1 cellular context compared by ENCODE assay signal in the genomic region with DNA sequence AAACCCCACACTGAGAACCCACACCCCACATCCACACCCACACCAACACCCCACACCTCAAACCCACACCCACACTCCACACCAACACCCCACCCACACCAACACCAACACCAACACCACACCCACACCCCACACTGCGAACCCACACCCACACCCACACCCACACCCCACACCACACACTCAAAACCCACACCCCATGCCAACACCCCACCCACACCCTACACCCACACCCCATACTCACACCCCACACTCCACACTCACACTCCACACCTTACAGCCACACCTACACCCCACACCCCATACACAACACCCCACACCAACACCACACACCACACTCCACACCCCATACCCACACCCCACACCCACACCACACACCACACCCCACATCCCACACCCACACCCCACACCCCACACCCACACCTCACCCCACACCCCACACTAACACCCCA.
TF ChIP-seq lines count a peak whose summit lies in the region.

No MANE protein-coding gene starts in this region.

TF ChIP-seq in IMR-90, 13 proteins besides CTCF, POLR2A, EP300 and RAD21:
- TF ChIP-seq NFE2L2 (IDR thresholded peaks at IDR 0.05; ENCODE audit: low read depth, low read length): no peak
- no peak for TF ChIP-seq MAZ (IDR thresholded peaks at IDR 0.05; ENCODE audit: borderline replicate concordance, low read depth, low read length)
- no peak for TF ChIP-seq CEBPB (IDR thresholded peaks at IDR 0.05; ENCODE audit: low read depth, low read length)
- TF ChIP-seq, protein P1, sequence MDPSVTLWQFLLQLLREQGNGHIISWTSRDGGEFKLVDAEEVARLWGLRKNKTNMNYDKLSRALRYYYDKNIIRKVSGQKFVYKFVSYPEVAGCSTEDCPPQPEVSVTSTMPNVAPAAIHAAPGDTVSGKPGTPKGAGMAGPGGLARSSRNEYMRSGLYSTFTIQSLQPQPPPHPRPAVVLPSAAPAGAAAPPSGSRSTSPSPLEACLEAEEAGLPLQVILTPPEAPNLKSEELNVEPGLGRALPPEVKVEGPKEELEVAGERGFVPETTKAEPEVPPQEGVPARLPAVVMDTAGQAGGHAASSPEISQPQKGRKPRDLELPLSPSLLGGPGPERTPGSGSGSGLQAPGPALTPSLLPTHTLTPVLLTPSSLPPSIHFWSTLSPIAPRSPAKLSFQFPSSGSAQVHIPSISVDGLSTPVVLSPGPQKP (IDR thresholded peaks at IDR 0.05; ENCODE audit: borderline replicate concordance, low read depth, low read length): no peak
- no peak for TF ChIP-seq RCOR1 (IDR thresholded peaks at IDR 0.05; ENCODE audit: insufficient replicate concordance, low read length)
- no peak for TF ChIP-seq SMC3 (IDR thresholded peaks at IDR 0.05; ENCODE audit: low read depth, low read length)
- TF ChIP-seq, protein P2, sequence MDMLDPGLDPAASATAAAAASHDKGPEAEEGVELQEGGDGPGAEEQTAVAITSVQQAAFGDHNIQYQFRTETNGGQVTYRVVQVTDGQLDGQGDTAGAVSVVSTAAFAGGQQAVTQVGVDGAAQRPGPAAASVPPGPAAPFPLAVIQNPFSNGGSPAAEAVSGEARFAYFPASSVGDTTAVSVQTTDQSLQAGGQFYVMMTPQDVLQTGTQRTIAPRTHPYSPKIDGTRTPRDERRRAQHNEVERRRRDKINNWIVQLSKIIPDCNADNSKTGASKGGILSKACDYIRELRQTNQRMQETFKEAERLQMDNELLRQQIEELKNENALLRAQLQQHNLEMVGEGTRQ (IDR thresholded peaks at IDR 0.05; ENCODE audit: low read depth, low read length): no peak
- no peak for TF ChIP-seq RFX5 (IDR thresholded peaks at IDR 0.05; ENCODE audit: low read depth, low read length)
- TF ChIP-seq BHLHE40 (IDR thresholded peaks at IDR 0.05; ENCODE audit: low read depth, low read length): no peak
- TF ChIP-seq MXI1 (IDR thresholded peaks at IDR 0.05; ENCODE audit: borderline replicate concordance, low read depth, low read length): no peak
- TF ChIP-seq CHD1 (IDR thresholded peaks at IDR 0.05; ENCODE audit: low read depth, low read length): no peak
- no peak for TF ChIP-seq MAFK (IDR thresholded peaks at IDR 0.05; ENCODE audit: low read depth, low read length)
- TF ChIP-seq FOS (IDR thresholded peaks at IDR 0.05; ENCODE audit: low read depth, low read length): no peak
